Comparison of ENCODE assay signal across 23 cellular contexts in the genomic region with DNA sequence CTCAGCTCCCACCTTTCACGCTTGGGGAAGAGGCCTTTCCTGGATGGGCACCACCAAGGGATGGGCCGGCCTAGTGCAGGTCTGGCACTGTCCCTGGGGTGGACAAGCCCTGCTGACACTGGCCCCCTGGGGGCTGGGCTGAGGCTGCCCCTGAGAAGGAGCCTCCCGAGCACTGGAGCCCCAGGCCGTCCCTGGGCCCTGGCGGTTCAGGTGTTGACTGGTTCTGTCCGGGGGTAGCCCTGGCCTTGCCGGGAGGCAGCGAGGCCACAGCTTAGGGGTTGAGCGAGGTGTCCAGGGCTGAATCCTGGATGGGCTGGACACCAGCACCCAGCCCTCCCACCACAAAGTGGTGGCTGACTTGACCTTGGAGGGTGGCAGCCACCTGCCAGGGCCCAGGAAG. TPM values are rescaled to one million over a fixed set of nuclear protein-coding genes. Genes with fewer than 3 reads are reported as not detected.
"Had no signal": no experiment of that assay in that cellular context is flagged by ENCODE, and none has a peak within 500 bp of the region (broad histone marks: within the 10 kb centered on the region; RNA-seq: fewer than 3 reads in every experiment).

No MANE protein-coding gene starts in this region.

- H3K27ac Mint-ChIP-seq: activated CD8-positive, alpha-beta T cell treated with anti-CD3 and anti-CD28 coated beads, Interleukin-2, amount 10 ng/mL, durations not matched to agents 7 days and 5 days; activated naive CD4-positive, alpha-beta T cell treated with anti-CD3 and anti-CD28 coated beads, Interleukin-2, amount 50 U/mL, for 72 hours; activated T-helper 2 cell treated with anti-CD3 and anti-CD28 coated beads, Interferon-gamma antibody, Interleukin-2, Interleukin-4, amounts not matched to agents 10 μg/mL and 5 μg/mL and 100 μg/mL, durations not matched to agents 14 hours and 24 hours and 36 hours; nephron progenitor cell; WTC11 had no signal

- ATAC-seq: activated CD8-positive, alpha-beta T cell treated with anti-CD3 and anti-CD28 coated beads, Interleukin-2, amount 10 ng/mL, durations not matched to agents 7 days and 5 days; activated naive CD4-positive, alpha-beta T cell treated with anti-CD3 and anti-CD28 coated beads, Interleukin-2, amount 50 U/mL, for 72 hours; WTC11 had no signal

- H3K9me3 ChIP-seq: colonic mucosa, esophagus squamous epithelium, SJSA1, thyroid gland had no signal

- H3K4me3 ChIP-seq: colonic mucosa, esophagus squamous epithelium, SJSA1, thyroid gland had no signal

- H3K27ac ChIP-seq: colonic mucosa, esophagus squamous epithelium, SJSA1, thyroid gland had no signal

- H3K9me3 Mint-ChIP-seq: activated naive CD4-positive, alpha-beta T cell treated with anti-CD3 and anti-CD28 coated beads, Interleukin-2, amount 50 U/mL, for 72 hours; activated T-helper 2 cell treated with anti-CD3 and anti-CD28 coated beads, Interferon-gamma antibody, Interleukin-2, Interleukin-4, amounts not matched to agents 10 μg/mL and 5 μg/mL and 100 μg/mL, durations not matched to agents 14 hours and 24 hours and 36 hours; WTC11 had no signal

- H3K27me3 ChIP-seq: colonic mucosa, SJSA1, thyroid gland had no signal

- H3K4me1 Mint-ChIP-seq: nephron progenitor cell, WTC11 had no signal

- H3K36me3 Mint-ChIP-seq: activated naive CD4-positive, alpha-beta T cell treated with anti-CD3 and anti-CD28 coated beads, Interleukin-2, amount 50 U/mL, for 72 hours had no signal

- DNase-seq: activated CD4-positive, alpha-beta T cell treated with anti-CD3 and anti-CD28 coated beads for 48 hours; activated CD8-positive, alpha-beta T cell treated with anti-CD3 and anti-CD28 coated beads, Interleukin-2, amount 10 ng/mL, durations not matched to agents 7 days and 5 days; activated T-cell treated with anti-CD3 and anti-CD28 coated beads for 4 hours; caudate nucleus; colonic mucosa; esophagus squamous epithelium; hippocampal formation; mesendoderm; nephron progenitor cell; stimulated activated CD4-positive, alpha-beta T cell treated with anti-CD3 and anti-CD28 coated beads, Interleukin-12 subunit alpha, Interleukin-12 subunit beta, amount 100 ng/mL, for 4 hours; SW 1271; thyroid gland had no signal

- H3K4me3 Mint-ChIP-seq: activated CD8-positive, alpha-beta T cell treated with anti-CD3 and anti-CD28 coated beads, Interleukin-2, amount 10 ng/mL, durations not matched to agents 7 days and 5 days; nephron progenitor cell; WTC11 had no signal

- H3K4me1 ChIP-seq: colonic mucosa, esophagus squamous epithelium, SJSA1, thyroid gland had no signal

- H3K36me3 ChIP-seq: colonic mucosa, esophagus squamous epithelium, SJSA1, thyroid gland had no signal

RNA-seq across cellular contexts. Expression of gene ACTRT2, which starts 49.7 kb away (rescaled TPM):
- total RNA-seq: activated CD8-positive, alpha-beta T cell treated with anti-CD3 and anti-CD28 coated beads, Interleukin-2, amount 10 ng/mL, durations not matched to agents 7 days and 5 days; activated naive CD4-positive, alpha-beta T cell treated with anti-CD3 and anti-CD28 coated beads, Interleukin-2, amount 50 U/mL, for 72 hours; activated T-helper 2 cell treated with anti-CD3 and anti-CD28 coated beads, Interferon-gamma antibody, Interleukin-2, Interleukin-4, amounts not matched to agents 10 μg/mL and 5 μg/mL and 100 μg/mL, durations not matched to agents 14 hours and 24 hours and 36 hours; colonic mucosa; esophagus squamous epithelium; fibroblast of villous mesenchyme; glomerular endothelial cell; kidney epithelial cell; liver; omental fat pad; pulmonary artery endothelial cell; SJSA1; T-helper 2 cell treated with Interferon-gamma antibody and Interleukin-4, amounts not matched to agents 100 ng/mL and 5 ng/mL, for 36 hours; WTC11 had no signal
- polyA plus RNA-seq: liver had no signal
